In genomic region chr17:33266116-33266515, GRCh38 we compare ENCODE assay signal across 29 cellular contexts. TPM values are rescaled to one million over a fixed set of nuclear protein-coding genes. Genes with fewer than 3 reads are reported as not detected.
"Had no signal": no experiment of that assay in that cellular context is flagged by ENCODE, and none has a peak within 500 bp of the region (broad histone marks: within the 10 kb centered on the region; RNA-seq: fewer than 3 reads in every experiment).

No MANE protein-coding gene starts in this region.

- H3K27ac ChIP-seq: gastroesophageal sphincter, right atrium auricular region, tibial nerve, VCaP had no signal

- H3K4me1 Mint-ChIP-seq: activated CD4-positive, alpha-beta T cell treated with anti-CD3 and anti-CD28 coated beads, Interleukin-2, amount 10 ng/mL, durations not matched to agents 7 days and 5 days; activated naive CD4-positive, alpha-beta T cell treated with anti-CD3 and anti-CD28 coated beads, Interleukin-2, amount 50 U/mL, for 24 hours; brain; natural killer cell; stimulated activated effector memory CD8-positive, alpha-beta T cell treated with anti-CD3 and anti-CD28 coated beads, Interleukin-12 subunit alpha, Interleukin-12 subunit beta, amount 100 ng/mL, for 72 hours; stimulated activated naive CD8-positive, alpha-beta T cell treated with anti-CD3 and anti-CD28 coated beads, Interleukin-15, amount 100 ng/mL, for 72 hours had no signal

- H3K36me3 ChIP-seq: gastroesophageal sphincter, right atrium auricular region, tibial nerve had no signal

- H3K27ac Mint-ChIP-seq: activated CD4-positive, alpha-beta T cell treated with anti-CD3 and anti-CD28 coated beads, Interleukin-2, amount 10 ng/mL, durations not matched to agents 7 days and 5 days; activated CD8-positive, alpha-beta T cell treated with anti-CD3 and anti-CD28 coated beads, Interleukin-2, amount 10 ng/mL, durations not matched to agents 7 days and 5 days; activated naive CD4-positive, alpha-beta T cell treated with anti-CD3 and anti-CD28 coated beads, Interleukin-2, amount 50 U/mL, for 24 hours; brain; dendritic cell treated with granulocyte-macrophage colony-stimulating factor and Interleukin-4, amounts not matched to agents 40 ng/mL and 50 ng/mL, for 4 days; natural killer cell; progenitor cell of endocrine pancreas; stimulated activated effector memory CD8-positive, alpha-beta T cell treated with anti-CD3 and anti-CD28 coated beads, Interleukin-12 subunit alpha, Interleukin-12 subunit beta, amount 100 ng/mL, for 72 hours; stimulated activated naive CD8-positive, alpha-beta T cell treated with anti-CD3 and anti-CD28 coated beads, Interleukin-15, amount 100 ng/mL, for 72 hours had no signal

- H3K36me3 Mint-ChIP-seq: activated naive CD4-positive, alpha-beta T cell treated with anti-CD3 and anti-CD28 coated beads, Interleukin-2, amount 50 U/mL, for 24 hours; brain; natural killer cell; stimulated activated effector memory CD8-positive, alpha-beta T cell treated with anti-CD3 and anti-CD28 coated beads, Interleukin-12 subunit alpha, Interleukin-12 subunit beta, amount 100 ng/mL, for 72 hours had no signal

- FAIRE-seq: urothelium cell line had no signal

- H3K4me3 Mint-ChIP-seq: activated CD4-positive, alpha-beta T cell treated with anti-CD3 and anti-CD28 coated beads, Interleukin-2, amount 10 ng/mL, durations not matched to agents 7 days and 5 days; activated CD8-positive, alpha-beta T cell treated with anti-CD3 and anti-CD28 coated beads, Interleukin-2, amount 10 ng/mL, durations not matched to agents 7 days and 5 days; activated naive CD4-positive, alpha-beta T cell treated with anti-CD3 and anti-CD28 coated beads, Interleukin-2, amount 50 U/mL, for 24 hours; brain; dendritic cell treated with granulocyte-macrophage colony-stimulating factor and Interleukin-4, amounts not matched to agents 40 ng/mL and 50 ng/mL, for 4 days; natural killer cell; stimulated activated effector memory CD8-positive, alpha-beta T cell treated with anti-CD3 and anti-CD28 coated beads, Interleukin-12 subunit alpha, Interleukin-12 subunit beta, amount 100 ng/mL, for 72 hours; stimulated activated naive CD8-positive, alpha-beta T cell treated with anti-CD3 and anti-CD28 coated beads, Interleukin-15, amount 100 ng/mL, for 72 hours had no signal

- H3K27me3 ChIP-seq: right atrium auricular region, tibial nerve had no signal

- H3K27me3 Mint-ChIP-seq: activated CD4-positive, alpha-beta T cell treated with anti-CD3 and anti-CD28 coated beads, Interleukin-2, amount 10 ng/mL, durations not matched to agents 7 days and 5 days had no signal

- ATAC-seq: activated CD4-positive, CD25-positive, alpha-beta regulatory T cell treated with anti-CD3 and anti-CD28 coated beads, Interleukin-2, amount 50 U/mL, for 24 hours; activated CD8-positive, alpha-beta T cell treated with anti-CD3 and anti-CD28 coated beads, Interleukin-2, amount 10 ng/mL, durations not matched to agents 7 days and 5 days; gastroesophageal sphincter; left ventricle myocardium superior; natural killer cell; stimulated activated effector memory CD8-positive, alpha-beta T cell treated with anti-CD3 and anti-CD28 coated beads, Interleukin-12 subunit alpha, Interleukin-12 subunit beta, amount 100 ng/mL, for 72 hours; stimulated activated naive CD8-positive, alpha-beta T cell treated with anti-CD3 and anti-CD28 coated beads, Interleukin-15, amount 100 ng/mL, for 72 hours had no signal

- H3K4me3 ChIP-seq: gastroesophageal sphincter, right atrium auricular region, tibial nerve had no signal

- DNase-seq: activated CD4-positive, alpha-beta T cell treated with anti-CD3 and anti-CD28 coated beads, Interleukin-2, amount 10 ng/mL, durations not matched to agents 7 days and 5 days; activated CD8-positive, alpha-beta T cell treated with anti-CD3 and anti-CD28 coated beads, Interleukin-2, amount 10 ng/mL, durations not matched to agents 7 days and 5 days; activated gamma-delta T cell treated with Interleukin-2 at 50 U/mL for 16 hours; anterior cingulate cortex; effector memory CD4-positive, alpha-beta T cell; hypothalamus; left ventricle myocardium superior; mammary epithelial cell; midbrain; natural killer cell; stimulated activated CD4-positive, alpha-beta T cell treated with anti-CD3 and anti-CD28 coated beads, Interleukin-1b, Interleukin-23, amount 100 ng/mL, for 48 hours; stimulated activated naive CD8-positive, alpha-beta T cell treated with anti-CD3 and anti-CD28 coated beads, Interleukin-15, amount 100 ng/mL, for 72 hours had no signal

- H3K9me3 Mint-ChIP-seq: activated CD4-positive, alpha-beta T cell treated with anti-CD3 and anti-CD28 coated beads, Interleukin-2, amount 10 ng/mL, durations not matched to agents 7 days and 5 days; activated naive CD4-positive, alpha-beta T cell treated with anti-CD3 and anti-CD28 coated beads, Interleukin-2, amount 50 U/mL, for 24 hours; dendritic cell treated with granulocyte-macrophage colony-stimulating factor and Interleukin-4, amounts not matched to agents 40 ng/mL and 50 ng/mL, for 4 days; stimulated activated naive CD8-positive, alpha-beta T cell treated with anti-CD3 and anti-CD28 coated beads, Interleukin-15, amount 100 ng/mL, for 72 hours had no signal

- H3K4me1 ChIP-seq: gastroesophageal sphincter, right atrium auricular region, tibial nerve had no signal

- H3K9me3 ChIP-seq: gastroesophageal sphincter, right atrium auricular region, tibial nerve had no signal

RNA-seq across cellular contexts. Expression of gene ASIC2, which starts 27.0 kb away (rescaled TPM):
- total RNA-seq: activated CD4-positive, alpha-beta T cell treated with anti-CD3 and anti-CD28 coated beads, Interleukin-2, amount 10 ng/mL, durations not matched to agents 7 days and 5 days; activated CD8-positive, alpha-beta T cell treated with anti-CD3 and anti-CD28 coated beads, Interleukin-2, amount 10 ng/mL, durations not matched to agents 7 days and 5 days; cardiac septum; chondrocyte; left ventricle myocardium superior; natural killer cell; osteocyte; skeletal muscle tissue; T-helper 2 cell treated with Interferon-gamma antibody and Interleukin-4, amounts not matched to agents 100 ng/mL and 5 ng/mL, for 36 hours had no signal
- polyA plus RNA-seq: esophagus had no signal
